Comparison of ENCODE assay signal across 14 cellular contexts in genomic region chr6:31765910-31766794, GRCh38. TPM values are rescaled to one million over a fixed set of nuclear protein-coding genes. Genes with fewer than 3 reads are reported as not detected.
DNase-seq lines count a peak whose midpoint lies in the region; ATAC-seq and TF ChIP-seq lines count a peak whose summit lies in the region.
"Had no signal": no experiment of that assay in that cellular context is flagged by ENCODE, and none has a peak within 500 bp of the region (broad histone marks: within the 10 kb centered on the region; RNA-seq: fewer than 3 reads in every experiment).

No MANE protein-coding gene starts in this region.

- TF ChIP-seq EP300 in ovary (IDR thresholded peaks at IDR 0.05) = no peak

- peak overlapping the region; percentile 56 for H3K4me2 ChIP-seq in neuronal stem cell (ENCODE audit: insufficient read depth, low read length, poor library complexity, severe bottlenecking)
- H3K4me2 ChIP-seq: PC-9 had no signal

- no peak for DNase-seq in AG09309 (ENCODE audit: low read depth)
- peak; percentile 77 for DNase-seq in NCI-H82 (lab: John Stamatoyannopoulos, UW)
- peak; percentile 32 to 56 for DNase-seq in cardiac muscle cell (ENCODE audit: low read depth in 1 of 2, low spot score in 1 of 2)
- no peak for DNase-seq in neuronal stem cell (ENCODE audit: low spot score)
- no peak for DNase-seq in GM19238 (ENCODE audit: insufficient read length, low spot score)
- no peak for DNase-seq in ureter (ENCODE audit: low spot score)
- no peak for DNase-seq in ovary
- DNase-seq: activated CD4-positive, alpha-beta T cell treated with anti-CD3 and anti-CD28 coated beads for 1 hour; activated naive CD4-positive, alpha-beta T cell treated with anti-CD3 and anti-CD28 coated beads, Interleukin-2, amount 50 U/mL, for 16 hours; CD8-positive, alpha-beta memory T cell; NCI-H1092 treated with DMSO at 0.1 percent for 48 hours; PC-9 had no signal

- no peak overlapping the region for H2BK12ac ChIP-seq in neuronal stem cell (ENCODE audit: low read length)

- no peak overlapping the region for H3K9ac ChIP-seq in neuronal stem cell (ENCODE audit: low read depth, low read length, poor library complexity)

- intact Hi-C loops in ovary (cut with DNase I) = no loop called here

- no peak overlapping the region for H3K4ac ChIP-seq in neuronal stem cell (ENCODE audit: low read length)

- H2AK5ac ChIP-seq in neuronal stem cell (ENCODE audit: low read depth, low read length) = peak overlapping the region; percentile 95

- TF ChIP-seq CTCF in AG09309 (IDR thresholded peaks at IDR 0.05; ENCODE audit: control insufficient read depth, insufficient read depth, low read depth, low read length, missing control alignments) (no peak), cardiac muscle cell (IDR thresholded peaks at IDR 0.05; ENCODE audit: low read depth, low read length) (no peak), ovary (IDR thresholded peaks at IDR 0.05) (no peak)

- H2BK120ac ChIP-seq in neuronal stem cell (ENCODE audit: low read depth, low read length) = no peak overlapping the region

- H3K18ac ChIP-seq in neuronal stem cell (ENCODE audit: low read length) = peak overlapping the region; percentile 33

- WGBS in neuronal stem cell (ENCODE audit: extremely low coverage in 2 of 2, insufficient read length in 2 of 2, insufficient replicate concordance in 1 of 2), 2 donors = no CpG with 5 or more reads among the region's 42 CpGs
- WGBS in ovary, 3 donors = 29 to 41% (median 30%) methylated on average over 41 to 42 of the region's 42 CpGs

- H3K9me3 ChIP-seq in cardiac muscle cell (ENCODE audit: low read depth) = no peaks in the 10 kb centered on the region
- H3K9me3 ChIP-seq in neuronal stem cell (replicated peaks in 1 of 2; ENCODE audit: control insufficient read depth in 2 of 2, insufficient read depth in 1 of 2, low read depth in 1 of 2, low read length in 2 of 2) = peaks cover 0 to 1% of the 10 kb centered on the region in 2 donors
- no peaks in the 10 kb centered on the region for H3K9me3 ChIP-seq in ovary

- H4K8ac ChIP-seq in neuronal stem cell (ENCODE audit: low read depth, low read length) = no peak overlapping the region

- H2BK15ac ChIP-seq in neuronal stem cell (ENCODE audit: low read length) = peak overlapping the region; percentile 11

- H3K4me1 ChIP-seq in cardiac muscle cell (ENCODE audit: low read depth) (peaks cover 5% of the 10 kb centered on the region), neuronal stem cell (ENCODE audit: control insufficient read depth in 2 of 2, insufficient read depth in 1 of 2, low read depth in 1 of 2, low read length in 2 of 2) (peaks cover 15 to 23% of the 10 kb centered on the region in 2 donors), ovary (ENCODE audit: insufficient read depth) (peaks cover 3% of the 10 kb centered on the region)

- H3K4me3 ChIP-seq in AG09309 (ENCODE audit: control insufficient read depth, low read depth, low read length) = peak overlapping the region; percentile 9
- H3K4me3 ChIP-seq in cardiac muscle cell = no peak overlapping the region
- H3K4me3 ChIP-seq in neuronal stem cell (ENCODE audit: low read length in 2 of 2) = no peak overlapping the region
- H3K4me3 ChIP-seq in ovary = no peak overlapping the region
- H3K4me3 ChIP-seq: PC-9 had no signal

- no peak overlapping the region for H2BK5ac ChIP-seq in neuronal stem cell (ENCODE audit: low read length)

- H2AFZ ChIP-seq in neuronal stem cell (ENCODE audit: low read length) = no peak overlapping the region
- H2AFZ ChIP-seq: PC-9 had no signal

- H3K23ac ChIP-seq in neuronal stem cell (ENCODE audit: low read depth, low read length, poor library complexity) = no peak overlapping the region

- no peaks in the 10 kb centered on the region for H3K36me3 ChIP-seq in cardiac muscle cell
- H3K36me3 ChIP-seq in neuronal stem cell (replicated peaks in 1 of 2; ENCODE audit: control insufficient read depth in 2 of 2, insufficient read depth in 2 of 2, low read length in 2 of 2) = peaks cover 7 to 39% of the 10 kb centered on the region in 2 donors
- no peaks in the 10 kb centered on the region for H3K36me3 ChIP-seq in ovary

- H3K27me3 ChIP-seq in cardiac muscle cell = no peaks in the 10 kb centered on the region
- H3K27me3 ChIP-seq in neuronal stem cell (ENCODE audit: control insufficient read depth in 3 of 3, insufficient read depth in 3 of 3, low read depth in 1 of 3, low read length in 3 of 3) = no peaks in the 10 kb centered on the region
- H3K27me3 ChIP-seq in ovary = no peaks in the 10 kb centered on the region

- ATAC-seq in GM19467 (IDR thresholded peaks at IDR 0.05; ENCODE audit: unreplicated experiment) = no peak
- ATAC-seq: natural killer cell treated with Interleukin-12 subunit alpha and Interleukin-12 subunit beta and Interleukin-15 and Interleukin-18, amount 100 ng/mL, for 72 hours had no signal

- peak overlapping the region; percentile 35 for H4K91ac ChIP-seq in neuronal stem cell (ENCODE audit: low read depth, low read length, poor library complexity)

- H3K27ac ChIP-seq in cardiac muscle cell = no peak overlapping the region
- H3K27ac ChIP-seq in neuronal stem cell (replicated peaks; ENCODE audit: low read length) = no peak overlapping the region
- H3K27ac ChIP-seq in ovary = no peak overlapping the region
- H3K27ac ChIP-seq: PC-9 had no signal

- H3K79me1 ChIP-seq in neuronal stem cell (ENCODE audit: low read depth, low read length) = no peaks in the 10 kb centered on the region

- no peak for TF ChIP-seq POLR2A in ovary (IDR thresholded peaks at IDR 0.05)

- H3K14ac ChIP-seq in neuronal stem cell (ENCODE audit: low read length) = no peak overlapping the region

RNA-seq across cellular contexts. Expression of gene SAPCD1, which starts 3.7 kb away (rescaled TPM):
- total RNA-seq in cardiac muscle cell (3.9 and 11.6 TPM in 2 replicates), ureter (2.8 TPM), ovary (1 to 10 TPM in 5 of 7 donors, under 1 TPM in 1, not detected in 1; 0.94 to 5.2 (median 3.6) TPM)
- polyA plus RNA-seq in cardiac muscle cell (2.1 and 4.2 TPM in 2 replicates), ovary (1 to 10 TPM; 1.6 to 2.9 TPM)
- 4.0 TPM for polyA plus RNA-seq in neuronal stem cell (2013, experiment 1 of 2)
- 3.4 TPM for polyA plus RNA-seq in neuronal stem cell (2013, experiment 2 of 2)
- polyA plus RNA-seq: CD8-positive, alpha-beta memory T cell had no signal

RNA-seq across cellular contexts. Expression of gene VWA7, which starts 11.0 kb away (rescaled TPM):
- total RNA-seq in cardiac muscle cell (16.1 and 24.7 TPM in 2 replicates), ureter (5.5 TPM), ovary (10 to 100 TPM in 1 of 7 donors, 1 to 10 TPM in 5, under 1 TPM in 1; 0.48 to 25.2 (median 1.7) TPM)
- polyA plus RNA-seq in cardiac muscle cell (9.9 and 12.3 TPM in 2 replicates), ovary (under 1 TPM; 0.18 to 0.62 TPM)
- polyA plus RNA-seq in neuronal stem cell (2013, experiment 1 of 2) = 0.67 TPM
- polyA plus RNA-seq in neuronal stem cell (2013, experiment 2 of 2) = 0.87 TPM

RNA-seq across cellular contexts. Expression of gene MSH5, which starts 26.3 kb away (rescaled TPM):
- total RNA-seq in cardiac muscle cell = 6.6 and 39.4 TPM in 2 replicates
- polyA plus RNA-seq in cardiac muscle cell = 7.4 and 16.4 TPM in 2 replicates
- 25.1 TPM for polyA plus RNA-seq in neuronal stem cell (2013, experiment 1 of 2)
- 25.6 TPM for polyA plus RNA-seq in neuronal stem cell (2013, experiment 2 of 2)
- 27.8 TPM for total RNA-seq in ureter
- total RNA-seq in ovary = 10 to 100 TPM in 4 of 7 donors, 1 to 10 TPM in 3; 8.6 to 19.1 (median 14.5) TPM
- 1 to 10 TPM; 4.8 to 7.8 TPM for polyA plus RNA-seq in ovary

RNA-seq across cellular contexts. Expression of gene VARS1, which starts 29.4 kb away (rescaled TPM):
- total RNA-seq in cardiac muscle cell = 46.3 and 49.7 TPM in 2 replicates
- 51.5 and 63.9 TPM in 2 replicates for polyA plus RNA-seq in cardiac muscle cell
- polyA plus RNA-seq in neuronal stem cell (2013, experiment 1 of 2) = 31.2 TPM
- 31.5 TPM for polyA plus RNA-seq in neuronal stem cell (2013, experiment 2 of 2)
- total RNA-seq in ureter = 105 TPM
- 10 to 100 TPM; 16.0 to 73.6 (median 44.1) TPM for total RNA-seq in ovary
- polyA plus RNA-seq in ovary = 10 to 100 TPM; 21.1 to 29.8 TPM

RNA-seq across cellular contexts. Expression of gene CLIC1, which starts 29.8 kb away (rescaled TPM):
- total RNA-seq in cardiac muscle cell = 226 and 274 TPM in 2 replicates
- 318 and 326 TPM in 2 replicates for polyA plus RNA-seq in cardiac muscle cell
- 220 TPM for polyA plus RNA-seq in neuronal stem cell (2013, experiment 1 of 2)
- polyA plus RNA-seq in neuronal stem cell (2013, experiment 2 of 2) = 216 TPM
- 276 TPM for total RNA-seq in ureter
- total RNA-seq in ovary = 100 to 1,000 TPM; 128 to 208 (median 184) TPM
- 100 to 1,000 TPM; 199 to 473 TPM for polyA plus RNA-seq in ovary

Comparison
In these comparisons a context has a peak if more than half of its experiments do, and no peak if none do; other contexts are left out.
1. DNase-seq: peak in NCI-H82 (single experiment) and cardiac muscle cell (2 of 2); none in AG09309 (single experiment), neuronal stem cell (single experiment), GM19238 (single experiment), ureter (single experiment) and ovary (0 of 5).